In genomic region chr11:107576497-107577086, GRCh38 we compare ENCODE assay signal across 8 cellular contexts. TPM values are rescaled to one million over a fixed set of nuclear protein-coding genes. Genes with fewer than 3 reads are reported as not detected.
DNase-seq lines count a peak whose midpoint lies in the region; ATAC-seq and TF ChIP-seq lines count a peak whose summit lies in the region.

No MANE protein-coding gene starts in this region.

- no peaks in the 10 kb centered on the region for H3K36me3 ChIP-seq in SK-N-MC (ENCODE audit: insufficient read depth, low read length)
- H3K36me3 ChIP-seq in mammary epithelial cell (ENCODE audit: insufficient read depth, low read length), result no peaks in the 10 kb centered on the region
- H3K36me3 ChIP-seq in liver (ENCODE audit: control insufficient read depth in 4 of 4, insufficient read depth in 3 of 4, low read depth in 1 of 4, low read length in 3 of 4), result no peaks in the 10 kb centered on the region
- no peaks in the 10 kb centered on the region for H3K36me3 ChIP-seq in stomach

- DNase-seq in NCI-H2171 treated with DMSO at 0.1 percent for 48 hours (lab: John Stamatoyannopoulos, UW) (peak; percentile 16), NCI-H2171 (lab: John Stamatoyannopoulos, UW) (no peak), SK-N-MC (ENCODE audit: low read depth, low spot score) (no peak), mammary epithelial cell (no peak), stomach (peak; percentile 58)

- no peak for TF ChIP-seq POLR2A in stomach (IDR thresholded peaks at IDR 0.05)

- TF ChIP-seq CTCF in mammary epithelial cell (conservative IDR thresholded peaks at IDR 0.05 in 1 of 2, IDR thresholded peaks at IDR 0.05 in 1 of 2; ENCODE audit: extremely low read depth in 1 of 2, insufficient read depth in 1 of 2, low read depth in 1 of 2, low read length in 2 of 2) (peak; percentile 70 to 71), liver (IDR thresholded peaks at IDR 0.05; ENCODE audit: low read depth, low read length, missing input control) (peak; percentile 79), stomach (IDR thresholded peaks at IDR 0.05) (peak in 5 of 7 experiments; percentile 37 to 56 (median 48))

- no peaks in the 10 kb centered on the region for H3K79me2 ChIP-seq in mammary epithelial cell (ENCODE audit: insufficient read depth, low read length)

- H3K27ac ChIP-seq in SK-N-MC (peak overlapping the region; percentile 49; the same call in 1 of the 2 replicates), mammary epithelial cell (ENCODE audit: insufficient read depth, low read depth, low read length) (no peak overlapping the region), liver (ENCODE audit: low read depth in 1 of 2, low read length in 2 of 2) (no peak overlapping the region), stomach (no peak overlapping the region)

- no peak overlapping the region for H3K9ac ChIP-seq in SK-N-MC (ENCODE audit: insufficient read length)
- no peak overlapping the region for H3K9ac ChIP-seq in mammary epithelial cell (ENCODE audit: insufficient read depth, low read length)
- no peak overlapping the region for H3K9ac ChIP-seq in liver (ENCODE audit: low read depth in 1 of 2, low read length in 2 of 2)

- H4K20me1 ChIP-seq in mammary epithelial cell (ENCODE audit: insufficient read depth, low read length), result no peaks in the 10 kb centered on the region

- no peak overlapping the region for H3K4me3 ChIP-seq in SK-N-MC
- no peak overlapping the region for H3K4me3 ChIP-seq in mammary epithelial cell (replicated peaks in 1 of 3; ENCODE audit: insufficient read depth in 1 of 3, low read depth in 2 of 3, low read length in 3 of 3)
- no peak overlapping the region for H3K4me3 ChIP-seq in liver (ENCODE audit: low read depth in 1 of 3, low read length in 3 of 3)
- no peak overlapping the region for H3K4me3 ChIP-seq in stomach

- no TSS peak for BruUV-seq in mammary epithelial cell (replicated peaks; lab: Mats Ljungman, UMichigan)

- no peak for TF ChIP-seq EP300 in stomach (IDR thresholded peaks at IDR 0.05)

- TF ChIP-seq RAD21 in liver (IDR thresholded peaks at IDR 0.05), result peak; percentile 86

- no peak overlapping the region for H2AFZ ChIP-seq in mammary epithelial cell (ENCODE audit: low read depth, low read length)

- ATAC-seq in HG03432 (IDR thresholded peaks at IDR 0.05; ENCODE audit: unreplicated experiment) (peak; percentile 60), GM21360 (IDR thresholded peaks at IDR 0.05; ENCODE audit: unreplicated experiment) (no peak)

- in situ Hi-C loops in mammary epithelial cell (cut with MboI; ENCODE audit: low sequenced_read_pairs in 2 of 2), result loop anchor here (5.0 to 10.0 kb wide), 2 partner anchors 106 to 108 kb away; no protein-coding TSS in a partner anchor

- WGBS in mammary epithelial cell (ENCODE audit: low coverage, missing lambda C conversion rate), result 0% methylated on average over 1 of the region's 1 CpG
- 0% methylated on average over 1 of the region's 1 CpG for WGBS in liver
- 0% methylated on average over 1 of the region's 1 CpG for WGBS in stomach, 5 donors

- H3K4me1 ChIP-seq in mammary epithelial cell (ENCODE audit: insufficient read depth, low read length) (no peaks in the 10 kb centered on the region), liver (ENCODE audit: control insufficient read depth in 4 of 4, insufficient read depth in 4 of 4, low read length in 3 of 4) (no peaks in the 10 kb centered on the region), stomach (no peaks in the 10 kb centered on the region)

- H3K27me3 ChIP-seq in mammary epithelial cell (ENCODE audit: insufficient read depth, low read length), result no peaks in the 10 kb centered on the region
- H3K27me3 ChIP-seq in liver (ENCODE audit: control insufficient read depth in 4 of 4, insufficient read depth in 4 of 4, low read length in 3 of 4), result no peaks in the 10 kb centered on the region
- H3K27me3 ChIP-seq in stomach, result peaks cover 0 to 8% (median 0%) of the 10 kb centered on the region in 3 donors

- H3K4me2 ChIP-seq in mammary epithelial cell (ENCODE audit: insufficient read depth, low read depth, low read length), result no peak overlapping the region

- no peaks in the 10 kb centered on the region for H3K9me3 ChIP-seq in SK-N-MC (ENCODE audit: low read depth, low read length)
- no peaks in the 10 kb centered on the region for H3K9me3 ChIP-seq in mammary epithelial cell (replicated peaks; ENCODE audit: insufficient read depth, low read length)
- H3K9me3 ChIP-seq in liver (ENCODE audit: control insufficient read depth in 4 of 4, low read length in 3 of 4), result no peaks in the 10 kb centered on the region
- H3K9me3 ChIP-seq in stomach, result no peaks in the 10 kb centered on the region

- intact Hi-C loops in mammary epithelial cell (cut with micrococcal nuclease) (loop anchor here (1.0 to 5.0 kb wide), 5 partner anchors 14 to 321 kb away; partner anchors contain the start of gene ELMOD1), stomach (cut with DNase I; ENCODE audit: low total_unique reads) (no loop called here)

- dilution Hi-C loops in mammary epithelial cell (cut with HindIII; ENCODE audit: low sequenced_read_pairs), result no loop called here

- CTCF ChIA-PET in mammary epithelial cell (lab: Charles Lee; ENCODE audit: low non-redundant PET), result interaction anchor here (0.7 to 0.9 kb wide), 2 partner anchors 28 to 120 kb away, joined by 3 to 6 read pairs; no protein-coding TSS in a partner anchor

TF ChIP-seq in liver, 16 proteins besides CTCF, POLR2A, EP300 and RAD21:
- TF ChIP-seq SP1 (IDR thresholded peaks at IDR 0.05) (no peak), JUND (IDR thresholded peaks at IDR 0.05) (no peak), NR2F2 (IDR thresholded peaks at IDR 0.05) (no peak)
- TF ChIP-seq, protein P1, sequence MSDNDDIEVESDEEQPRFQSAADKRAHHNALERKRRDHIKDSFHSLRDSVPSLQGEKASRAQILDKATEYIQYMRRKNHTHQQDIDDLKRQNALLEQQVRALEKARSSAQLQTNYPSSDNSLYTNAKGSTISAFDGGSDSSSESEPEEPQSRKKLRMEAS (IDR thresholded peaks at IDR 0.05), result no peak

RNA-seq across cellular contexts. Expression of gene ALKBH8, which starts 11.1 kb away (rescaled TPM):
- total RNA-seq in mammary epithelial cell (1 to 10 TPM; 6.3 to 8.8 TPM), liver (1 to 10 TPM; 3.4 to 4.7 TPM), stomach (10 to 100 TPM in 3 of 5 donors, 1 to 10 TPM in 1, under 1 TPM in 1; 0.87 to 28.0 (median 10.5) TPM)
- polyA plus RNA-seq in mammary epithelial cell (3.9 TPM), liver (1 to 10 TPM; 2.5 to 2.7 TPM), stomach (1 to 10 TPM; 2.9 to 3.7 (median 3.3) TPM)
- 5.8 TPM for polyA minus RNA-seq in mammary epithelial cell

RNA-seq across cellular contexts. Expression of gene ELMOD1, which starts 14.4 kb away (rescaled TPM):
- under 1 TPM; 0.17 to 0.21 TPM for total RNA-seq in mammary epithelial cell
- polyA plus RNA-seq in mammary epithelial cell, result 0.03 TPM
- polyA minus RNA-seq in mammary epithelial cell, result not detected
- not detected for total RNA-seq in liver
- polyA plus RNA-seq in liver, result under 1 TPM; 0.14 to 0.42 TPM
- total RNA-seq in stomach, result 1 to 10 TPM in 1 of 5 donors, not detected in 4; 1.1 TPM
- polyA plus RNA-seq in stomach, result under 1 TPM in 2 of 3 donors, not detected in 1; 0.15 to 0.31 TPM

Comparison
In these comparisons a context has a peak if more than half of its experiments do, and no peak if none do; other contexts are left out.
1. DNase-seq: peak in NCI-H2171 treated with DMSO at 0.1 percent for 48 hours (single experiment) and stomach (single experiment); none in NCI-H2171 (single experiment), SK-N-MC (single experiment) and mammary epithelial cell (single experiment).
2. Peak in every context shown above with its lines, with median percentiles within 50 percentile points of each other: CTCF ChIP-seq.